ENCODE assay signal across 21 cellular contexts in genomic region chr3:15032650-15033049, GRCh38.
"Had no signal": no experiment of that assay in that cellular context is flagged by ENCODE, and none has a peak within 500 bp of the region (broad histone marks: within the 10 kb centered on the region; RNA-seq: fewer than 3 reads in every experiment).

No MANE protein-coding gene starts in this region.

- H3K9ac ChIP-seq: parathyroid adenoma had no signal

- H3K27ac Mint-ChIP-seq: nephron progenitor cell had no signal

- H3K27ac ChIP-seq: colonic mucosa, esophagus squamous epithelium, heart left ventricle, parathyroid adenoma, sigmoid colon, skin epidermis, testis, tibial nerve had no signal

- ATAC-seq: heart left ventricle; left colon; left ventricle myocardium superior; naive thymus-derived CD4-positive, alpha-beta T cell; stimulated activated naive B cell treated with anti-CD40 and anti-IgM and Interleukin-4, amounts not matched to agents 10 μg/mL and 1 μg/mL and 100 μg/mL, for 72 hours; stimulated activated naive CD8-positive, alpha-beta T cell treated with anti-CD3 and anti-CD28 coated beads, Interleukin-15, amount 100 ng/mL, for 72 hours had no signal

- H3K4me3 ChIP-seq: colonic mucosa, esophagus squamous epithelium, heart left ventricle, lung, sigmoid colon, skin epidermis, testis, tibial nerve had no signal

- H3K79me2 ChIP-seq: parathyroid adenoma had no signal

- H3K27me3 ChIP-seq: colonic mucosa, esophagus squamous epithelium, heart left ventricle, sigmoid colon, testis, tibial nerve had no signal

- DNase-seq: colonic mucosa; dermis blood vessel endothelial cell; esophagus squamous epithelium; foreskin melanocyte; heart left ventricle; hippocampal formation; left colon; left ventricle myocardium superior; mesendoderm; naive thymus-derived CD4-positive, alpha-beta T cell; nephron progenitor cell; sigmoid colon; stimulated activated CD4-positive, alpha-beta T cell treated with anti-CD3 and anti-CD28 coated beads, Interleukin-2, amount 100 ng/mL, for 24 hours; stimulated activated CD4-positive, alpha-beta T cell treated with anti-CD3 and anti-CD28 coated beads, Interleukin-4, amount 100 ng/mL, for 4 hours; stimulated activated naive B cell treated with anti-CD40 and anti-IgM and Interleukin-4, amounts not matched to agents 10 μg/mL and 1 μg/mL and 100 μg/mL, for 72 hours; stimulated activated naive CD8-positive, alpha-beta T cell treated with anti-CD3 and anti-CD28 coated beads, Interleukin-15, amount 100 ng/mL, for 72 hours; testis had no signal

- H3K9me3 Mint-ChIP-seq: nephron progenitor cell; stimulated activated naive B cell treated with anti-CD40 and anti-IgM and Interleukin-4, amounts not matched to agents 10 μg/mL and 1 μg/mL and 100 μg/mL, for 72 hours; stimulated activated naive CD8-positive, alpha-beta T cell treated with anti-CD3 and anti-CD28 coated beads, Interleukin-15, amount 100 ng/mL, for 72 hours had no signal

- H2AFZ ChIP-seq: parathyroid adenoma had no signal

- H3K9me3 ChIP-seq: colonic mucosa, esophagus squamous epithelium, heart left ventricle, sigmoid colon, testis, tibial nerve had no signal

- H3K27me3 Mint-ChIP-seq: naive thymus-derived CD4-positive, alpha-beta T cell; stimulated activated naive B cell treated with anti-CD40 and anti-IgM and Interleukin-4, amounts not matched to agents 10 μg/mL and 1 μg/mL and 100 μg/mL, for 72 hours; stimulated activated naive CD8-positive, alpha-beta T cell treated with anti-CD3 and anti-CD28 coated beads, Interleukin-15, amount 100 ng/mL, for 72 hours had no signal

- H3K4me1 ChIP-seq: colonic mucosa, esophagus squamous epithelium, heart left ventricle, parathyroid adenoma, sigmoid colon, testis, tibial nerve had no signal

- H3K4me3 Mint-ChIP-seq: naive thymus-derived CD4-positive, alpha-beta T cell; nephron progenitor cell; stimulated activated naive B cell treated with anti-CD40 and anti-IgM and Interleukin-4, amounts not matched to agents 10 μg/mL and 1 μg/mL and 100 μg/mL, for 72 hours; stimulated activated naive CD8-positive, alpha-beta T cell treated with anti-CD3 and anti-CD28 coated beads, Interleukin-15, amount 100 ng/mL, for 72 hours had no signal

- H3K4me1 Mint-ChIP-seq: nephron progenitor cell; stimulated activated naive CD8-positive, alpha-beta T cell treated with anti-CD3 and anti-CD28 coated beads, Interleukin-15, amount 100 ng/mL, for 72 hours had no signal
